In genomic region chr15:55970286-55970685, GRCh38 we compare ENCODE assay signal across 15 cellular contexts. TPM values are rescaled to one million over a fixed set of nuclear protein-coding genes. Genes with fewer than 3 reads are reported as not detected.
DNase-seq lines count a peak whose midpoint lies in the region; FAIRE-seq and TF ChIP-seq lines count a peak whose summit lies in the region.
"Had no signal": no experiment of that assay in that cellular context is flagged by ENCODE, and none has a peak within 500 bp of the region (broad histone marks: within the 10 kb centered on the region; RNA-seq: fewer than 3 reads in every experiment).

No MANE protein-coding gene starts in this region.

- H3K36me3 ChIP-seq in bronchial epithelial cell (ENCODE audit: control insufficient read depth, insufficient read depth, low read length), result no peaks in the 10 kb centered on the region

- no peak overlapping the region for H3K4me3 ChIP-seq in bronchial epithelial cell (ENCODE audit: low read depth, low read length)
- H3K4me3 ChIP-seq: BLaER1 treated with 17β-estradiol and CSF1 and Interleukin-3, amounts not matched to agents 10 nM and 100 nM had no signal

- no peak for TF ChIP-seq CTCF in bronchial epithelial cell (IDR thresholded peaks at IDR 0.05; ENCODE audit: insufficient read depth, low read length, severe bottlenecking)

- FAIRE-seq in bronchial epithelial cell (lab: Jason Lieb, UNC), result no peak
- FAIRE-seq: H1 had no signal

- H3K27me3 ChIP-seq in bronchial epithelial cell (ENCODE audit: control insufficient read depth, insufficient read depth, low read length), result no peaks in the 10 kb centered on the region
- H3K27me3 ChIP-seq: BLaER1 treated with 17β-estradiol and CSF1 and Interleukin-3, amounts not matched to agents 10 nM and 100 nM had no signal

- DNase-seq in H4 (ENCODE audit: low spot score), result peak; percentile 34
- peak; percentile 19 for DNase-seq in bronchial epithelial cell (ENCODE audit: low read depth)
- peak; percentile 8 for DNase-seq in myocyte (ENCODE audit: low read depth)
- DNase-seq in renal cortical epithelial cell (ENCODE audit: low read depth), result peak; percentile 21
- DNase-seq in NCI-H1436 (lab: John Stamatoyannopoulos, UW), result no peak
- DNase-seq in foreskin melanocyte, result no peak
- DNase-seq in HT-29 (ENCODE audit: low spot score), result no peak
- DNase-seq: ACHN; CD4-positive, CD25-positive, alpha-beta regulatory T cell; DMS53; HCEC 1CT; HFFc6; IMR-90 had no signal

RNA-seq across cellular contexts. Expression of gene NEDD4, which starts 23.1 kb away (rescaled TPM):
- total RNA-seq in H4 (2014; rRNA removed; shearing (Covaris generic)), result 31.5 and 35.6 TPM in 2 replicates
- total RNA-seq in bronchial epithelial cell, result 37.1 and 59.5 TPM in 2 replicates
- total RNA-seq in myocyte, result 38.5 and 38.9 TPM in 2 replicates
- 12.6 TPM for polyA plus RNA-seq in myocyte (2012)
- total RNA-seq in renal cortical epithelial cell, result 26.6 and 52.3 TPM in 2 replicates
- 5.7 and 6.2 TPM in 2 replicates for total RNA-seq in HT-29 (2014; rRNA removed; shearing (Covaris generic))

Comparison
In these comparisons a context has a peak if more than half of its experiments do, and no peak if none do; other contexts are left out.
1. DNase-seq: peak in H4 (single experiment), bronchial epithelial cell (single experiment), myocyte (single experiment) and renal cortical epithelial cell (single experiment); none in NCI-H1436 (single experiment), foreskin melanocyte (single experiment) and HT-29 (single experiment).